Comparison of ENCODE assay signal across 13 cellular contexts in the genomic region with DNA sequence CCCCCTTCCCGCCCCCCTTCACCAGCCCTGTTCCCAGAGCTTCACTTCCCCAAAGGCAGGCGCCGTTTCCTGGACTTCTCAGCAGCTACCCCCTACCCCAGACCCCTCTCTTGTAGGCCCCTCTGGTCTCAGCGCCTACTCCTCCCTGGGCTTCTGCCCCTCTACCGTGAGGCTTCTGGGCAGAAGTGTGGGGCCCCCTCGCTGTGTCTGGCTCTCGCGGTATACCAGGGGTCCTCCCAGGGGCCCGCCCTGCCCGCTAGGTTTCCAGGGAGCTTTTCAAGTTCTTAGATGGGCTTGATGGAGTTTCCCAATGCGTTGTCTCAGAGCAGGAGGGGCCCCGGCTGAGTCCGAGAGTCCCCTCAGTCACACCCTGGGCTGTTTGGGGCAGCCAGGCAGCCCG.
DNase-seq lines count a peak whose midpoint lies in the region; ATAC-seq, FAIRE-seq and TF ChIP-seq lines count a peak whose summit lies in the region.
"Had no signal": no experiment of that assay in that cellular context is flagged by ENCODE, and none has a peak within 500 bp of the region (broad histone marks: within the 10 kb centered on the region; RNA-seq: fewer than 3 reads in every experiment).

No MANE protein-coding gene starts in this region.

- no TSS peak for BruUV-seq in mammary epithelial cell (replicated peaks; lab: Mats Ljungman, UMichigan)

- no peak overlapping the region for H2AFZ ChIP-seq in mammary epithelial cell (ENCODE audit: low read depth, low read length)

- no peak for DNase-seq in CD4-positive, CD25-positive, alpha-beta regulatory T cell
- DNase-seq in Peyer's patch: no peak
- DNase-seq in glutamatergic neuron: no peak
- no peak for DNase-seq in prostate gland (ENCODE audit: low spot score)
- no peak for DNase-seq in mammary epithelial cell
- no peak for DNase-seq in frontal cortex (ENCODE audit: low spot score in 2 of 2)
- DNase-seq in foreskin keratinocyte: no peak
- DNase-seq: activated T-cell treated with anti-CD3 and anti-CD28 coated beads for 4 hours; central memory CD4-positive, alpha-beta T cell; COR-L47; GOT3; left colon had no signal

- peaks cover 97% of the 10 kb centered on the region for H3K79me2 ChIP-seq in mammary epithelial cell (ENCODE audit: insufficient read depth, low read length)

- CTCF ChIA-PET in mammary epithelial cell (lab: Charles Lee; ENCODE audit: low non-redundant PET): no interaction called here

- H3K4me3 Mint-ChIP-seq in CD4-positive, CD25-positive, alpha-beta regulatory T cell: peak overlapping the region in 3 of 4 donors; percentile 43 to 87 (median 52)
- no peak overlapping the region for H3K4me3 Mint-ChIP-seq in glutamatergic neuron (ENCODE audit: unreplicated experiment)
- H3K4me3 Mint-ChIP-seq in stimulated activated memory B cell treated with anti-CD40 and anti-IgM and Interleukin-4, amounts not matched to agents 10 μg/mL and 1 μg/mL and 100 μg/mL, for 72 hours: no peak overlapping the region

- WGBS in prostate gland: 77% methylated on average over 14 of the region's 14 CpGs
- 91% methylated on average over 6 of the region's 14 CpGs for WGBS in mammary epithelial cell (ENCODE audit: low coverage, missing lambda C conversion rate)

- H3K36me3 ChIP-seq in CD4-positive, CD25-positive, alpha-beta regulatory T cell (ENCODE audit: control insufficient read depth, insufficient read depth, low read length): no peaks in the 10 kb centered on the region
- H3K36me3 ChIP-seq in Peyer's patch (no peaks in the 10 kb centered on the region), prostate gland (no peaks in the 10 kb centered on the region), mammary epithelial cell (ENCODE audit: insufficient read depth, low read length) (peaks cover 3% of the 10 kb centered on the region)

- no peak overlapping the region for H3K4me3 ChIP-seq in CD4-positive, CD25-positive, alpha-beta regulatory T cell (ENCODE audit: low read depth, low read length)
- no peak overlapping the region for H3K4me3 ChIP-seq in Peyer's patch
- no peak overlapping the region for H3K4me3 ChIP-seq in prostate gland
- H3K4me3 ChIP-seq in mammary epithelial cell (replicated peaks in 1 of 3; ENCODE audit: insufficient read depth in 1 of 3, low read depth in 2 of 3, low read length in 3 of 3): no peak overlapping the region

- no peak overlapping the region for H3K4me2 ChIP-seq in mammary epithelial cell (ENCODE audit: insufficient read depth, low read depth, low read length)

- peaks cover 81% of the 10 kb centered on the region for H3K4me1 ChIP-seq in CD4-positive, CD25-positive, alpha-beta regulatory T cell (ENCODE audit: control insufficient read depth, insufficient read depth, low read length, poor library complexity, severe bottlenecking)
- H3K4me1 ChIP-seq in Peyer's patch (peaks cover 24 to 91% (median 56%) of the 10 kb centered on the region in 4 donors), prostate gland (replicated peaks) (peaks cover 35% of the 10 kb centered on the region), mammary epithelial cell (ENCODE audit: insufficient read depth, low read length) (peaks cover 72% of the 10 kb centered on the region), foreskin keratinocyte (peaks cover 16% of the 10 kb centered on the region)

- no peak for TF ChIP-seq POLR2A in Peyer's patch (IDR thresholded peaks at IDR 0.05)
- no peak for TF ChIP-seq POLR2A in prostate gland (IDR thresholded peaks at IDR 0.05)

- intact Hi-C loops in prostate gland (cut with DNase I) (no loop called here), mammary epithelial cell (cut with micrococcal nuclease) (loop anchor here (2.0 kb wide), 1 partner anchor 21 kb away; no protein-coding TSS in a partner anchor)

- H3K9me3 Mint-ChIP-seq in CD4-positive, CD25-positive, alpha-beta regulatory T cell: no peaks in the 10 kb centered on the region
- H3K9me3 Mint-ChIP-seq in glutamatergic neuron (ENCODE audit: unreplicated experiment): peaks cover 8% of the 10 kb centered on the region
- H3K9me3 Mint-ChIP-seq in stimulated activated memory B cell treated with anti-CD40 and anti-IgM and Interleukin-4, amounts not matched to agents 10 μg/mL and 1 μg/mL and 100 μg/mL, for 72 hours: no peaks in the 10 kb centered on the region

- in situ Hi-C loops in mammary epithelial cell (cut with MboI; ENCODE audit: low sequenced_read_pairs in 2 of 2): no loop called here

- peak overlapping the region; percentile 41 to 95 (median 71) for H3K27ac Mint-ChIP-seq in CD4-positive, CD25-positive, alpha-beta regulatory T cell
- peak overlapping the region; percentile 62 for H3K27ac Mint-ChIP-seq in glutamatergic neuron (ENCODE audit: unreplicated experiment)
- no peak overlapping the region for H3K27ac Mint-ChIP-seq in stimulated activated memory B cell treated with anti-CD40 and anti-IgM and Interleukin-4, amounts not matched to agents 10 μg/mL and 1 μg/mL and 100 μg/mL, for 72 hours

- H3K27ac ChIP-seq in CD4-positive, CD25-positive, alpha-beta regulatory T cell (ENCODE audit: insufficient read depth, low read length, poor library complexity, severe bottlenecking): peak overlapping the region; percentile 70
- H3K27ac ChIP-seq in Peyer's patch: peak overlapping the region in 3 of 4 donors; percentile 46 to 83 (median 77)
- peak overlapping the region; percentile 64 to 69 for H3K27ac ChIP-seq in prostate gland
- no peak overlapping the region for H3K27ac ChIP-seq in mammary epithelial cell (ENCODE audit: insufficient read depth, low read depth, low read length)
- H3K27ac ChIP-seq in foreskin keratinocyte: no peak overlapping the region

- peaks cover 4% of the 10 kb centered on the region for H4K20me1 ChIP-seq in mammary epithelial cell (ENCODE audit: insufficient read depth, low read length)

- dilution Hi-C loops in mammary epithelial cell (cut with HindIII; ENCODE audit: low sequenced_read_pairs): loop anchor here (5.0 kb wide), 2 partner anchors 34 to 61 kb away; no protein-coding TSS in a partner anchor

- TF ChIP-seq CTCF in Peyer's patch (IDR thresholded peaks at IDR 0.05) (no peak), glutamatergic neuron (IDR thresholded peaks at IDR 0.05; ENCODE audit: partially characterized antibody, unreplicated experiment) (no peak), prostate gland (IDR thresholded peaks at IDR 0.05) (no peak), mammary epithelial cell (conservative IDR thresholded peaks at IDR 0.05 in 1 of 2, IDR thresholded peaks at IDR 0.05 in 1 of 2; ENCODE audit: extremely low read depth in 1 of 2, insufficient read depth in 1 of 2, low read depth in 1 of 2, low read length in 2 of 2) (no peak), foreskin keratinocyte (conservative IDR thresholded peaks at IDR 0.05) (no peak)

- no peak for FAIRE-seq in frontal cortex (lab: Jason Lieb, UNC)

- ATAC-seq in CD4-positive, CD25-positive, alpha-beta regulatory T cell (ENCODE audit: low read depth in 2 of 2): no peak
- no peak for ATAC-seq in foreskin keratinocyte
- ATAC-seq in stimulated activated memory B cell treated with anti-CD40 and anti-IgM and Interleukin-4, amounts not matched to agents 10 μg/mL and 1 μg/mL and 100 μg/mL, for 72 hours: no peak
- ATAC-seq: left colon had no signal

- no peaks in the 10 kb centered on the region for H3K27me3 ChIP-seq in CD4-positive, CD25-positive, alpha-beta regulatory T cell (ENCODE audit: control insufficient read depth, insufficient read depth, low read length)
- no peaks in the 10 kb centered on the region for H3K27me3 ChIP-seq in Peyer's patch
- no peaks in the 10 kb centered on the region for H3K27me3 ChIP-seq in prostate gland (replicated peaks; ENCODE audit: insufficient read depth)
- H3K27me3 ChIP-seq in mammary epithelial cell (ENCODE audit: insufficient read depth, low read length): no peaks in the 10 kb centered on the region
- no peaks in the 10 kb centered on the region for H3K27me3 ChIP-seq in foreskin keratinocyte

- no peaks in the 10 kb centered on the region for H3K36me3 Mint-ChIP-seq in CD4-positive, CD25-positive, alpha-beta regulatory T cell
- H3K36me3 Mint-ChIP-seq in glutamatergic neuron (ENCODE audit: unreplicated experiment): no peaks in the 10 kb centered on the region
- no peaks in the 10 kb centered on the region for H3K36me3 Mint-ChIP-seq in stimulated activated memory B cell treated with anti-CD40 and anti-IgM and Interleukin-4, amounts not matched to agents 10 μg/mL and 1 μg/mL and 100 μg/mL, for 72 hours

- no peak overlapping the region for H3K9ac ChIP-seq in mammary epithelial cell (ENCODE audit: insufficient read depth, low read length)

- H3K4me1 Mint-ChIP-seq in CD4-positive, CD25-positive, alpha-beta regulatory T cell: peaks cover 8 to 88% (median 38%) of the 10 kb centered on the region in 4 donors
- peaks cover 50% of the 10 kb centered on the region for H3K4me1 Mint-ChIP-seq in glutamatergic neuron (ENCODE audit: low read depth, unreplicated experiment)
- H3K4me1 Mint-ChIP-seq in stimulated activated memory B cell treated with anti-CD40 and anti-IgM and Interleukin-4, amounts not matched to agents 10 μg/mL and 1 μg/mL and 100 μg/mL, for 72 hours: peaks cover 58% of the 10 kb centered on the region

- no peaks in the 10 kb centered on the region for H3K9me3 ChIP-seq in CD4-positive, CD25-positive, alpha-beta regulatory T cell (ENCODE audit: control insufficient read depth in 2 of 2, low read length in 2 of 2)
- no peaks in the 10 kb centered on the region for H3K9me3 ChIP-seq in Peyer's patch
- no peaks in the 10 kb centered on the region for H3K9me3 ChIP-seq in prostate gland
- no peaks in the 10 kb centered on the region for H3K9me3 ChIP-seq in mammary epithelial cell (replicated peaks; ENCODE audit: insufficient read depth, low read length)

- no peaks in the 10 kb centered on the region for H3K27me3 Mint-ChIP-seq in CD4-positive, CD25-positive, alpha-beta regulatory T cell
- peaks cover 7% of the 10 kb centered on the region for H3K27me3 Mint-ChIP-seq in glutamatergic neuron (ENCODE audit: unreplicated experiment)
- no peaks in the 10 kb centered on the region for H3K27me3 Mint-ChIP-seq in stimulated activated memory B cell treated with anti-CD40 and anti-IgM and Interleukin-4, amounts not matched to agents 10 μg/mL and 1 μg/mL and 100 μg/mL, for 72 hours

Comparison
In these comparisons a context has a peak if more than half of its experiments do, and no peak if none do; other contexts are left out.
1. H3K27ac ChIP-seq: peak in CD4-positive, CD25-positive, alpha-beta regulatory T cell (single experiment), Peyer's patch (3 of 4) and prostate gland (2 of 2); none in mammary epithelial cell (single experiment) and foreskin keratinocyte (single experiment).
2. H3K4me3 Mint-ChIP-seq: peak in CD4-positive, CD25-positive, alpha-beta regulatory T cell (3 of 4); none in glutamatergic neuron (single experiment) and stimulated activated memory B cell treated with anti-CD40 and anti-IgM and Interleukin-4, amounts not matched to agents 10 μg/mL and 1 μg/mL and 100 μg/mL, for 72 hours (single experiment).